In genomic region chr2:216664593-216665034, GRCh38 we compare ENCODE assay signal across 9 cellular contexts. TPM values are rescaled to one million over a fixed set of nuclear protein-coding genes. Genes with fewer than 3 reads are reported as not detected.
DNase-seq lines count a peak whose midpoint lies in the region; ATAC-seq and TF ChIP-seq lines count a peak whose summit lies in the region.
"Had no signal": no experiment of that assay in that cellular context is flagged by ENCODE, and none has a peak within 500 bp of the region (broad histone marks: within the 10 kb centered on the region; RNA-seq: fewer than 3 reads in every experiment).

No MANE protein-coding gene starts in this region.

- no peaks in the 10 kb centered on the region for H3K9me2 ChIP-seq in hepatocyte (replicated peaks; ENCODE audit: insufficient read depth)

- ATAC-seq in GM18868 (IDR thresholded peaks at IDR 0.05; ENCODE audit: unreplicated experiment): peak; percentile 61
- ATAC-seq in RWPE2 (ENCODE audit: low read depth): peak; percentile 20; the same call in 2 of the 3 replicates

- H3K4me3 ChIP-seq in AG04449 (ENCODE audit: low read depth, low read length): no peak overlapping the region
- H3K4me3 ChIP-seq in RWPE2 (ENCODE audit: severe bottlenecking): no peak overlapping the region
- H3K4me3 ChIP-seq in hepatocyte: no peak overlapping the region

- H2AFZ ChIP-seq in hepatocyte: no peak overlapping the region

- DNase-seq in AG04449 (ENCODE audit: low read depth, low spot score) (no peak), RWPE2 (ENCODE audit: low spot score) (no peak), hepatocyte (ENCODE audit: low spot score) (peak; percentile 69), epidermal melanocyte (ENCODE audit: insufficient read length, low spot score) (no peak), NCI-H1436 treated with DMSO at 0.1 percent for 48 hours (lab: John Stamatoyannopoulos, UW) (no peak), NCI-H1092 (lab: John Stamatoyannopoulos, UW) (no peak), cerebellar cortex (ENCODE audit: low spot score) (no peak)
- DNase-seq: activated CD4-positive, alpha-beta T cell treated with anti-CD3 and anti-CD28 coated beads, Interleukin-2, amount 50 U/mL, for 1 hour had no signal

- POLR2A ChIA-PET in AG04449 (lab: Yijun Ruan, JAX): interaction anchor here (1.3 kb wide), 1 partner anchor 145 kb away, joined by 3 read pairs; no protein-coding TSS in a partner anchor

- no peaks in the 10 kb centered on the region for H3K9me3 ChIP-seq in RWPE2 (ENCODE audit: severe bottlenecking)
- H3K9me3 ChIP-seq in hepatocyte (ENCODE audit: low read depth): no peaks in the 10 kb centered on the region

- no peak overlapping the region for H3K4me2 ChIP-seq in hepatocyte

- no peaks in the 10 kb centered on the region for H3K79me2 ChIP-seq in hepatocyte

- H3K4me1 ChIP-seq in RWPE2 (ENCODE audit: insufficient read depth, poor library complexity, severe bottlenecking): peaks cover 24% of the 10 kb centered on the region
- peaks cover 17% of the 10 kb centered on the region for H3K4me1 ChIP-seq in hepatocyte (ENCODE audit: insufficient read depth)

- TF ChIP-seq CTCF in AG04449 (IDR thresholded peaks at IDR 0.05; ENCODE audit: insufficient read depth, low read length, missing control alignments) (peak; percentile 31), RWPE2 (IDR thresholded peaks at IDR 0.05; ENCODE audit: poor library complexity, severe bottlenecking) (peak; percentile 43), hepatocyte (IDR thresholded peaks at IDR 0.05; ENCODE audit: poor library complexity) (peak; percentile 34)

- 60% methylated on average over 6 of the region's 6 CpGs for WGBS in hepatocyte (ENCODE audit: low lambda C conversion rate, missing lambda C conversion rate)

- no peaks in the 10 kb centered on the region for H4K20me1 ChIP-seq in hepatocyte (ENCODE audit: insufficient read depth, poor library complexity, severe bottlenecking)

- CTCF ChIA-PET in AG04449 (lab: Yijun Ruan, JAX): interaction anchor here (1.0 to 36.8 kb wide), 7 partner anchors 12 to 555 kb away, joined by 4 to 1277 read pairs (median 44); no protein-coding TSS in a partner anchor

- H3K27me3 ChIP-seq in RWPE2 (ENCODE audit: insufficient read depth, poor library complexity, severe bottlenecking) (no peaks in the 10 kb centered on the region), hepatocyte (no peaks in the 10 kb centered on the region)

- H3K36me3 ChIP-seq in RWPE2 (ENCODE audit: low read depth) (peaks cover 14% of the 10 kb centered on the region), hepatocyte (replicated peaks; ENCODE audit: insufficient read depth, low read depth) (no peaks in the 10 kb centered on the region)

- peak overlapping the region; percentile 73 for H3K27ac ChIP-seq in RWPE2 (ENCODE audit: poor library complexity, severe bottlenecking)
- H3K27ac ChIP-seq in hepatocyte: peak overlapping the region; percentile 47

RNA-seq across cellular contexts. Expression of gene IGFBP5, which starts 30.7 kb away (rescaled TPM):
- 190 and 232 TPM in 2 replicates for total RNA-seq in hepatocyte
- polyA plus RNA-seq in hepatocyte: 113 TPM in 2 replicates

RNA-seq across cellular contexts. Expression of gene IGFBP2, which starts 31.4 kb away (rescaled TPM):
- 163 and 231 TPM in 2 replicates for total RNA-seq in hepatocyte
- polyA plus RNA-seq in hepatocyte: 338 and 351 TPM in 2 replicates
